In genomic region chr18:70394672-70395071, GRCh38 we compare ENCODE assay signal across 35 cellular contexts.
"Had no signal": no experiment of that assay in that cellular context is flagged by ENCODE, and none has a peak within 500 bp of the region (broad histone marks: within the 10 kb centered on the region; RNA-seq: fewer than 3 reads in every experiment).

No MANE protein-coding gene starts in this region.

- H3K36me3 ChIP-seq: adrenal gland, brain microvascular endothelial cell, breast epithelium had no signal

- FAIRE-seq: astrocyte, colon, TTC549 had no signal

- DNase-seq: activated CD4-positive, alpha-beta T cell treated with anti-CD3 and anti-CD28 coated beads for 1 hour; activated CD4-positive, alpha-beta T cell treated with anti-CD3 and anti-CD28 coated beads for 36 hours; activated CD4-positive, alpha-beta T cell treated with anti-CD3 and anti-CD28 coated beads for 48 hours; activated CD4-positive, alpha-beta T cell treated with anti-CD3 and anti-CD28 coated beads, Interleukin-2, amount 10 ng/mL, durations not matched to agents 7 days and 5 days; activated CD4-positive, alpha-beta T cell treated with anti-CD3 and anti-CD28 coated beads, Interleukin-2, amount 50 U/mL, for 48 hours; activated CD4-positive, CD25-positive, alpha-beta regulatory T cell; activated CD8-positive, alpha-beta memory T cell treated with anti-CD3 and anti-CD28 coated beads, Interleukin-2, amount 50 U/mL, for 4 hours; activated CD8-positive, alpha-beta T cell treated with anti-CD3 and anti-CD28 coated beads for 36 hours; activated effector memory CD4-positive, alpha-beta T cell treated with anti-CD3 and anti-CD28 coated beads, Interleukin-2, amount 50 U/mL, for 16 hours; activated gamma-delta T cell treated with Interleukin-2 at 50 U/mL for 16 hours; activated naive CD4-positive, alpha-beta T cell; activated naive CD4-positive, alpha-beta T cell treated with anti-CD3 and anti-CD28 coated beads for 36 hours; activated naive CD4-positive, alpha-beta T cell treated with anti-CD3 and anti-CD28 coated beads, Interleukin-2, amount 50 U/mL, for 16 hours; activated naive CD8-positive, alpha-beta T cell treated with anti-CD3 and anti-CD28 coated beads for 36 hours; activated T-cell treated with anti-CD3 and anti-CD28 coated beads for 4 hours; activated T-cell treated with anti-CD3 and anti-CD28 coated beads, Interleukin-2, amount 50 U/mL, for 1 hour; activated T-cell treated with anti-CD3 and anti-CD28 coated beads, Interleukin-2, amount 50 U/mL, for 4 hours; activated T-cell treated with anti-CD3 and anti-CD28 coated beads, Interleukin-2, amount 50 U/mL, for 72 hours; adrenal gland; amniotic stem cell; aorta; body of pancreas; brain microvascular endothelial cell; central memory CD4-positive, alpha-beta T cell; T-helper 2 cell; T-helper 9 cell had no signal

- H3K4me1 ChIP-seq: adrenal gland, body of pancreas, breast epithelium had no signal

- H3K27ac ChIP-seq: adrenal gland, body of pancreas, brain microvascular endothelial cell, breast epithelium, VCaP had no signal

- H3K9me3 ChIP-seq: adrenal gland, body of pancreas, breast epithelium had no signal

- ATAC-seq: activated CD4-positive, alpha-beta T cell treated with anti-CD3 and anti-CD28 coated beads for 36 hours; activated CD4-positive, CD25-positive, alpha-beta regulatory T cell treated with anti-CD3 and anti-CD28 coated beads, Interleukin-2, amount 50 U/mL, for 24 hours; activated CD8-positive, alpha-beta T cell treated with anti-CD3 and anti-CD28 coated beads for 36 hours; activated naive CD4-positive, alpha-beta T cell treated with anti-CD3 and anti-CD28 coated beads, Interleukin-2, amount 50 U/mL, for 72 hours; activated T-cell treated with anti-CD3 and anti-CD28 coated beads, Interleukin-2, amount 50 U/mL, for 4 hours; activated T-cell treated with anti-CD3 and anti-CD28 coated beads, Interleukin-2, amount 50 U/mL, for 72 hours; activated T-helper 17 cell treated with anti-CD3 and anti-CD28 coated beads, Interleukin-2, amount 50 U/mL, for 72 hours; body of pancreas; WTC11 had no signal

- H3K27me3 ChIP-seq: adrenal gland, body of pancreas, brain microvascular endothelial cell, breast epithelium had no signal

- H3K4me3 ChIP-seq: adrenal gland, body of pancreas, breast epithelium had no signal
